In the genomic region with DNA sequence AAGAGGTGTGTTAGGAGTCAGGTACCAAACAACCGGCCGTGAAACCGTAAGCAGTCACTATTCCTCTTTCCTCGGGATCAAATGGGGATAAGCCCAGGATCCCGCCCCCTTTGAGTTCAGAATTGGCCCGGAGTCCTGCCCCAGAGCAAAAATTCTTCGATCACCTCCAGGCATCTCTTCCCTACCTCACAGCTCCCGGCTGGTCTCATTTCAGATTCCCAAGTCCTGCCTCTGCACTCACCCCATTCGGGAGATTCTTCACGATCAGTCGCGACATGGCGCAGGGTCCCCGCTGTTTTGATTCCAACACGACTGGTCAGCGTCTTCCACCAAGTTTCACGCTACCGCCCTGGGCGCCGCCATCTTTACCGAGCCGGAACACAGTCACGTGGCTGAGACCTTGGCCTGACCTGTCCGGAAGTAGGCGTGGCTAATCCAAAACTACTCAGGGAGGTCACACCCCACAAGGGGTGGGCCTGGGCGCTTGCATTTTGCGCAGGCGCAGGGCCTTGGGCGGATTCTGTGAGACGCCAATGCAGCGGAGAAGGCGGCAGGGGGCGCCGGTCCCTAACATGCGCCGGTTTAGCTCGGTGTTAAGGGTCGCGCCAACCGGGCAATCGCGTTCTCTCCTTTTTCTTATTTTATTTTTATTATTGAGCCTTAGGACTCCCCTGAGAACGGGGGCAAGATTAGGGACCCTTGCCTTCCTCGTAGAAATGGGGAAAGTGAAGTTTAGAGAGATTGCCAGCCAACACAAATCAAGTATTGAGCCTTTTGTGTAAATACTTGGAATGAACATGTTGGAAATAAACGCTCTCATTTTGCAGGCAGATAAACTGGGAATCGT, we compare ENCODE assay signal across 8 cellular contexts.
DNase-seq lines count a peak whose midpoint lies in the region; ATAC-seq lines count a peak whose summit lies in the region.

A gene with protein sequence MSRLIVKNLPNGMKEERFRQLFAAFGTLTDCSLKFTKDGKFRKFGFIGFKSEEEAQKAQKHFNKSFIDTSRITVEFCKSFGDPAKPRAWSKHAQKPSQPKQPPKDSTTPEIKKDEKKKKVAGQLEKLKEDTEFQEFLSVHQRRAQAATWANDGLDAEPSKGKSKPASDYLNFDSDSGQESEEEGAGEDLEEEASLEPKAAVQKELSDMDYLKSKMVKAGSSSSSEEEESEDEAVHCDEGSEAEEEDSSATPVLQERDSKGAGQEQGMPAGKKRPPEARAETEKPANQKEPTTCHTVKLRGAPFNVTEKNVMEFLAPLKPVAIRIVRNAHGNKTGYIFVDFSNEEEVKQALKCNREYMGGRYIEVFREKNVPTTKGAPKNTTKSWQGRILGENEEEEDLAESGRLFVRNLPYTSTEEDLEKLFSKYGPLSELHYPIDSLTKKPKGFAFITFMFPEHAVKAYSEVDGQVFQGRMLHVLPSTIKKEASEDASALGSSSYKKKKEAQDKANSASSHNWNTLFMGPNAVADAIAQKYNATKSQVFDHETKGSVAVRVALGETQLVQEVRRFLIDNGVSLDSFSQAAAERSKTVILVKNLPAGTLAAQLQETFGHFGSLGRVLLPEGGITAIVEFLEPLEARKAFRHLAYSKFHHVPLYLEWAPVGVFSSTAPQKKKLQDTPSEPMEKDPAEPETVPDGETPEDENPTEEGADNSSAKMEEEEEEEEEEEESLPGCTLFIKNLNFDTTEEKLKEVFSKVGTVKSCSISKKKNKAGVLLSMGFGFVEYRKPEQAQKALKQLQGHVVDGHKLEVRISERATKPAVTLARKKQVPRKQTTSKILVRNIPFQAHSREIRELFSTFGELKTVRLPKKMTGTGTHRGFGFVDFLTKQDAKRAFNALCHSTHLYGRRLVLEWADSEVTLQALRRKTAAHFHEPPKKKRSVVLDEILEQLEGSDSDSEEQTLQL (minus strand): TSS at position 375 of the 847 bp plus-strand sequence. CDS start 98 bp downstream, at position 277.

- peak within 1 kb of the TSS; percentile 69 to 85 (median 78); a peak in 21 of 22 replicates for H3K27ac ChIP-seq in BLaER1 treated with 17β-estradiol and CSF1 and Interleukin-3, amounts not matched to agents 10 nM and 100 nM
- H3K27ac ChIP-seq in cingulate gyrus (ENCODE audit: low read depth, low read length) = peak within 1 kb of the TSS; percentile 44

- peaks cover 13 to 35% (median 26%) of the 10 kb centered on the region in 11 experiments for H3K36me3 ChIP-seq in BLaER1 treated with 17β-estradiol and CSF1 and Interleukin-3, amounts not matched to agents 10 nM and 100 nM

- H4K20me1 ChIP-seq in BLaER1 treated with 17β-estradiol and CSF1 and Interleukin-3, amounts not matched to agents 10 nM and 100 nM = peaks cover 0 to 43% (median 19%) of the 10 kb centered on the region in 11 experiments; a peak in 15 of 22 replicates

- DNase-seq in GM19240 (ENCODE audit: insufficient read length, low spot score) = peak; percentile 97
- DNase-seq in NCI-H524 treated with DMSO at 0.1 percent for 48 hours (lab: John Stamatoyannopoulos, UW) = peak; percentile 45
- DNase-seq in activated CD4-positive, alpha-beta T cell treated with anti-CD3 and anti-CD28 coated beads for 4 hours = peak; percentile 97 to 98
- DNase-seq in kidney glomerular epithelial cell (lab: John Stamatoyannopoulos, UW) = peak; percentile 89
- DNase-seq in stimulated activated CD4-positive, alpha-beta T cell treated with anti-CD3 and anti-CD28 coated beads, Interleukin-1b, Interleukin-23, amount 100 ng/mL, for 1 hour (ENCODE audit: low read depth in 2 of 2) = peak; percentile 95

- peaks cover 22 to 54% (median 34%) of the 10 kb centered on the region in 10 experiments for H3K4me1 ChIP-seq in BLaER1 treated with 17β-estradiol and CSF1 and Interleukin-3, amounts not matched to agents 10 nM and 100 nM

- peak; percentile 95 for ATAC-seq in HG03460 (IDR thresholded peaks at IDR 0.05; ENCODE audit: unreplicated experiment)

- H3K27me3 ChIP-seq in BLaER1 treated with 17β-estradiol and CSF1 and Interleukin-3, amounts not matched to agents 10 nM and 100 nM = no peaks in the 10 kb centered on the region

- H3K9ac ChIP-seq in BLaER1 treated with 17β-estradiol and CSF1 and Interleukin-3, amounts not matched to agents 10 nM and 100 nM = peak within 1 kb of the TSS; percentile 74 to 86 (median 82)

- H3K9me3 ChIP-seq in BLaER1 treated with 17β-estradiol and CSF1 and Interleukin-3, amounts not matched to agents 10 nM and 100 nM (replicated peaks in 1 of 11) = no peaks in the 10 kb centered on the region

- peak within 1 kb of the TSS; percentile 78 to 95 (median 86) for H3K4me3 ChIP-seq in BLaER1 treated with 17β-estradiol and CSF1 and Interleukin-3, amounts not matched to agents 10 nM and 100 nM

- peak within 1 kb of the TSS; percentile 87 to 99 (median 95) for H3K4me2 ChIP-seq in BLaER1 treated with 17β-estradiol and CSF1 and Interleukin-3, amounts not matched to agents 10 nM and 100 nM

Comparison
In these comparisons a context has a peak if more than half of its experiments do, and no peak if none do; other contexts are left out.
1. Peak in every context shown above with its lines: DNase-seq, ATAC-seq, H3K4me3 ChIP-seq and H3K27ac ChIP-seq.
2. DNase-seq: peak in every context shown above with its lines; median percentile 98 in activated CD4-positive, alpha-beta T cell treated with anti-CD3 and anti-CD28 coated beads for 4 hours; 97 in GM19240; 95 in stimulated activated CD4-positive, alpha-beta T cell treated with anti-CD3 and anti-CD28 coated beads, Interleukin-1b, Interleukin-23, amount 100 ng/mL, for 1 hour; 89 in kidney glomerular epithelial cell; 45 in NCI-H524 treated with DMSO at 0.1 percent for 48 hours.